2 cellular contexts compared by ENCODE assay signal in genomic region chr11:1742869-1743586, GRCh38.
TF ChIP-seq lines count a peak whose summit lies in the region.

No MANE protein-coding gene starts in this region.

TF ChIP-seq in HEK293, 187 proteins besides CTCF, POLR2A, EP300 and RAD21:
- peak; percentile 99 for TF ChIP-seq ZNF366 (tag by site-specific recombination; conservative IDR thresholded peaks at IDR 0.05)
- TF ChIP-seq ZNF580 (tag by site-specific recombination; IDR thresholded peaks at IDR 0.05): no peak
- TF ChIP-seq ZNF169 (tag by site-specific recombination; IDR thresholded peaks at IDR 0.05): 0 out of 2 replicates have a peak, but pooled peaks have one; percentile 47
- peak; percentile 99 for TF ChIP-seq ZBTB17 (tag by site-specific recombination; IDR thresholded peaks at IDR 0.05)
- no peak for TF ChIP-seq ZNF341 (tag by site-specific recombination; IDR thresholded peaks at IDR 0.05; ENCODE audit: low read depth)
TF ChIP-seq in HEK293: peak in this region for 3.

TF ChIP-seq in GM12878, 131 proteins besides CTCF, POLR2A, EP300 and RAD21:
- no peak for TF ChIP-seq ZNF217 (IDR thresholded peaks at IDR 0.05)
- no peak for TF ChIP-seq SREBF1 (IDR thresholded peaks at IDR 0.05; ENCODE audit: low read length)
